9 cellular contexts compared by ENCODE assay signal in genomic region chr2:217248312-217248935, GRCh38.
A peak's percentile ranks its signal among the peaks of the same experiment; 100 is the strongest.
DNase-seq lines count a peak whose midpoint lies in the region; ATAC-seq and TF ChIP-seq lines count a peak whose summit lies in the region.
"Had no signal": no experiment of that assay in that cellular context is flagged by ENCODE, and none has a peak within 500 bp of the region (broad histone marks: within the 10 kb centered on the region; RNA-seq: fewer than 3 reads in every experiment).

No MANE protein-coding gene starts in this region.

- CTCF ChIA-PET in AG04449 (lab: Yijun Ruan, JAX), result interaction anchor here (0.9 kb wide), 1 partner anchor 21 kb away, joined by 3 read pairs; no protein-coding TSS in a partner anchor

- DNase-seq in AG04449 (ENCODE audit: low read depth, low spot score) (no peak), SK-N-MC (ENCODE audit: low read depth, low spot score) (peak; percentile 42), heart right ventricle (peak; percentile 72 to 88), sciatic nerve (ENCODE audit: low spot score) (peak; percentile 87), T-helper 9 cell (no peak)
- no peak for DNase-seq in activated naive CD4-positive, alpha-beta T cell treated with anti-CD3 and anti-CD28 coated beads, Interleukin-2, amount 50 U/mL, for 72 hours (ENCODE audit: low spot score in 2 of 2)
- DNase-seq: CD4-positive, CD25-positive, alpha-beta regulatory T cell had no signal

- peaks cover 0 to 31% (median 21%) of the 10 kb centered on the region in 9 donors for H3K4me1 ChIP-seq in heart right ventricle

- H3K27ac ChIP-seq in SK-N-MC, result peak overlapping the region; percentile 46; the same call in 1 of the 2 replicates
- H3K27ac ChIP-seq in heart right ventricle, result peak overlapping the region; percentile 5 to 77 (median 68)

- TF ChIP-seq CTCF in AG04449 (IDR thresholded peaks at IDR 0.05; ENCODE audit: insufficient read depth, low read length, missing control alignments) (no peak), heart right ventricle (IDR thresholded peaks at IDR 0.05) (no peak)

- H3K36me3 Mint-ChIP-seq in activated naive CD4-positive, alpha-beta T cell treated with anti-CD3 and anti-CD28 coated beads, Interleukin-2, amount 50 U/mL, for 72 hours, result no peaks in the 10 kb centered on the region
- H3K36me3 Mint-ChIP-seq: CD4-positive, CD25-positive, alpha-beta regulatory T cell had no signal

- H3K36me3 ChIP-seq in SK-N-MC (ENCODE audit: insufficient read depth, low read length), result no peaks in the 10 kb centered on the region
- no peaks in the 10 kb centered on the region for H3K36me3 ChIP-seq in heart right ventricle

- POLR2A ChIA-PET in AG04449 (lab: Yijun Ruan, JAX), result no interaction called here

- H3K27me3 ChIP-seq in heart right ventricle, result peaks cover 0 to 60% (median 0%) of the 10 kb centered on the region in 7 donors

- no peak overlapping the region for H3K27ac Mint-ChIP-seq in activated naive CD4-positive, alpha-beta T cell treated with anti-CD3 and anti-CD28 coated beads, Interleukin-2, amount 50 U/mL, for 72 hours
- H3K27ac Mint-ChIP-seq: CD4-positive, CD25-positive, alpha-beta regulatory T cell had no signal

- 25 to 28% methylated on average over 9 of the region's 9 CpGs for WGBS in heart right ventricle, 2 donors

- H3K9me3 ChIP-seq in SK-N-MC (ENCODE audit: low read depth, low read length), result no peaks in the 10 kb centered on the region
- no peaks in the 10 kb centered on the region for H3K9me3 ChIP-seq in heart right ventricle

- H3K4me3 ChIP-seq in AG04449 (ENCODE audit: low read depth, low read length) (0 out of 2 replicates have a peak overlapping the region, but pooled peaks have one; percentile 15), SK-N-MC (peak overlapping the region; percentile 51), heart right ventricle (peak overlapping the region in 6 of 10 donors; percentile 8 to 24 (median 14))

- ATAC-seq in GM19452 (IDR thresholded peaks at IDR 0.05; ENCODE audit: unreplicated experiment) (peak; percentile 93), HG03457 (IDR thresholded peaks at IDR 0.05; ENCODE audit: unreplicated experiment) (peak; percentile 90), heart right ventricle (peak; percentile 86 to 96 (median 90)), sciatic nerve (peak; percentile 90)
- ATAC-seq in activated naive CD4-positive, alpha-beta T cell treated with anti-CD3 and anti-CD28 coated beads, Interleukin-2, amount 50 U/mL, for 72 hours, result no peak

- intact Hi-C loops in heart right ventricle (cut with DNase I) (no loop called here), sciatic nerve (cut with DNase I) (no loop called here)

- no peaks in the 10 kb centered on the region for H3K9me3 Mint-ChIP-seq in activated naive CD4-positive, alpha-beta T cell treated with anti-CD3 and anti-CD28 coated beads, Interleukin-2, amount 50 U/mL, for 72 hours

- H3K9ac ChIP-seq in SK-N-MC (ENCODE audit: insufficient read length), result no peak overlapping the region

Comparison
In these comparisons a context has a peak if more than half of its experiments do, and no peak if none do; other contexts are left out.
1. DNase-seq: peak in SK-N-MC (single experiment), heart right ventricle (2 of 2) and sciatic nerve (single experiment); none in AG04449 (single experiment), T-helper 9 cell (single experiment) and activated naive CD4-positive, alpha-beta T cell treated with anti-CD3 and anti-CD28 coated beads, Interleukin-2, amount 50 U/mL, for 72 hours (0 of 2).
2. ATAC-seq: peak in GM19452 (single experiment), HG03457 (single experiment), heart right ventricle (8 of 8) and sciatic nerve (single experiment); none in activated naive CD4-positive, alpha-beta T cell treated with anti-CD3 and anti-CD28 coated beads, Interleukin-2, amount 50 U/mL, for 72 hours (0 of 2).
3. Peak in every context shown above with its lines, with median percentiles within 50 percentile points of each other: H3K4me3 ChIP-seq.